ENCODE assay signal across 19 cellular contexts in genomic region chr9:116701940-116702642, GRCh38. TPM values are rescaled to one million over a fixed set of nuclear protein-coding genes. Genes with fewer than 3 reads are reported as not detected.
DNase-seq lines count a peak whose midpoint lies in the region; ATAC-seq and TF ChIP-seq lines count a peak whose summit lies in the region.
"Had no signal": no experiment of that assay in that cellular context is flagged by ENCODE, and none has a peak within 500 bp of the region (broad histone marks: within the 10 kb centered on the region; RNA-seq: fewer than 3 reads in every experiment).

No MANE protein-coding gene starts in this region.

- peaks cover 7% of the 10 kb centered on the region for H3K9me3 Mint-ChIP-seq in activated naive CD4-positive, alpha-beta T cell treated with anti-CD3 and anti-CD28 coated beads, Interleukin-2, amount 10 ng/mL, durations not matched to agents 7 days and 5 days
- H3K9me3 Mint-ChIP-seq in activated naive CD8-positive, alpha-beta T cell treated with anti-CD3 and anti-CD28 coated beads for 36 hours = peaks cover 17% of the 10 kb centered on the region
- H3K9me3 Mint-ChIP-seq in WTC11 = 0 out of 2 replicates have a peak, but pooled peaks cover 4% of the 10 kb centered on the region

- H3K4me3 ChIP-seq in gastrocnemius medialis = no peak overlapping the region
- H3K4me3 ChIP-seq: testis had no signal

- intact Hi-C loops in gastrocnemius medialis (cut with DNase I; ENCODE audit: low total_unique reads) = no loop called here

- H3K9me3 ChIP-seq in gastrocnemius medialis = no peaks in the 10 kb centered on the region
- H3K9me3 ChIP-seq: testis had no signal

- no peak for TF ChIP-seq POLR2A in gastrocnemius medialis (IDR thresholded peaks at IDR 0.05)

- CTCF ChIA-PET in activated naive CD4-positive, alpha-beta T cell treated with anti-CD3 and anti-CD28 coated beads, Interleukin-2, amount 10 ng/mL, durations not matched to agents 7 days and 5 days (lab: Charles Lee) = no interaction called here
- CTCF ChIA-PET in WTC11 (lab: Charles Lee) = no interaction called here

- peak overlapping the region; percentile 88 for H3K27ac Mint-ChIP-seq in activated naive CD4-positive, alpha-beta T cell treated with anti-CD3 and anti-CD28 coated beads, Interleukin-2, amount 10 ng/mL, durations not matched to agents 7 days and 5 days
- H3K27ac Mint-ChIP-seq in activated naive CD8-positive, alpha-beta T cell treated with anti-CD3 and anti-CD28 coated beads for 36 hours = peak overlapping the region; percentile 68
- no peak overlapping the region for H3K27ac Mint-ChIP-seq in WTC11

- no peaks in the 10 kb centered on the region for H3K27me3 Mint-ChIP-seq in activated naive CD4-positive, alpha-beta T cell treated with anti-CD3 and anti-CD28 coated beads, Interleukin-2, amount 10 ng/mL, durations not matched to agents 7 days and 5 days
- no peaks in the 10 kb centered on the region for H3K27me3 Mint-ChIP-seq in activated naive CD8-positive, alpha-beta T cell treated with anti-CD3 and anti-CD28 coated beads for 36 hours
- no peaks in the 10 kb centered on the region for H3K27me3 Mint-ChIP-seq in WTC11 (ENCODE audit: low read depth)
- H3K27me3 Mint-ChIP-seq: activated CD8-positive, alpha-beta T cell treated with anti-CD3 and anti-CD28 coated beads for 36 hours had no signal

- TF ChIP-seq CTCF in gastrocnemius medialis (IDR thresholded peaks at IDR 0.05 in 4 of 5, conservative IDR thresholded peaks at IDR 0.05 in 1 of 5) (no peak), WTC11 (IDR thresholded peaks at IDR 0.05) (no peak)

- peaks cover 0 to 28% of the 10 kb centered on the region in 2 donors for H3K36me3 ChIP-seq in gastrocnemius medialis

- in situ Hi-C loops in gastrocnemius medialis (cut with MboI; ENCODE audit: low sequenced_read_pairs in 4 of 4) = no loop called here

- H3K4me1 ChIP-seq in gastrocnemius medialis = peaks cover 33 to 38% of the 10 kb centered on the region in 2 donors
- H3K4me1 ChIP-seq: testis had no signal

- ATAC-seq in HG02884 (IDR thresholded peaks at IDR 0.05; ENCODE audit: unreplicated experiment) (peak; percentile 19), gastrocnemius medialis (no peak), WTC11 (no peak)
- ATAC-seq: left ventricle myocardium superior had no signal

- no peak for DNase-seq in activated naive CD4-positive, alpha-beta T cell treated with anti-CD3 and anti-CD28 coated beads, Interleukin-2, amount 10 ng/mL, durations not matched to agents 7 days and 5 days
- DNase-seq in activated naive CD4-positive, alpha-beta T cell (lab: John Stamatoyannopoulos, UW) = no peak
- DNase-seq in activated naive CD8-positive, alpha-beta T cell treated with anti-CD3 and anti-CD28 coated beads for 36 hours = no peak
- no peak for DNase-seq in gastrocnemius medialis
- DNase-seq in WTC11 (ENCODE audit: low spot score) = no peak
- DNase-seq in SHP77 (lab: John Stamatoyannopoulos, UW) = no peak
- DNase-seq in HuH-7.5 (ENCODE audit: low spot score) = no peak
- DNase-seq: activated CD8-positive, alpha-beta T cell treated with anti-CD3 and anti-CD28 coated beads for 36 hours; amygdala; central memory CD4-positive, alpha-beta T cell; glutamatergic neuron; Karpas-422; left ventricle myocardium superior; NCI-H2029 treated with DMSO at 0.1 percent for 48 hours; retina; SW 1271; testis had no signal

- H3K4me3 Mint-ChIP-seq in activated naive CD4-positive, alpha-beta T cell treated with anti-CD3 and anti-CD28 coated beads, Interleukin-2, amount 10 ng/mL, durations not matched to agents 7 days and 5 days = no peak overlapping the region
- H3K4me3 Mint-ChIP-seq in activated naive CD8-positive, alpha-beta T cell treated with anti-CD3 and anti-CD28 coated beads for 36 hours = no peak overlapping the region
- no peak overlapping the region for H3K4me3 Mint-ChIP-seq in WTC11
- H3K4me3 Mint-ChIP-seq: activated CD8-positive, alpha-beta T cell treated with anti-CD3 and anti-CD28 coated beads for 36 hours had no signal

- H3K27me3 ChIP-seq in gastrocnemius medialis = no peaks in the 10 kb centered on the region
- H3K27me3 ChIP-seq: testis had no signal

- POLR2A ChIA-PET in WTC11 (lab: Charles Lee) = no interaction called here

- peak overlapping the region; percentile 54 to 85 (median 78) for H3K27ac ChIP-seq in gastrocnemius medialis
- H3K27ac ChIP-seq: C4-2B, testis had no signal

- peaks cover 29% of the 10 kb centered on the region for H3K4me1 Mint-ChIP-seq in activated naive CD4-positive, alpha-beta T cell treated with anti-CD3 and anti-CD28 coated beads, Interleukin-2, amount 10 ng/mL, durations not matched to agents 7 days and 5 days
- H3K4me1 Mint-ChIP-seq in activated naive CD8-positive, alpha-beta T cell treated with anti-CD3 and anti-CD28 coated beads for 36 hours = peaks cover 20% of the 10 kb centered on the region
- peaks cover 9% of the 10 kb centered on the region for H3K4me1 Mint-ChIP-seq in WTC11

- peaks cover 55% of the 10 kb centered on the region for H3K36me3 Mint-ChIP-seq in activated naive CD4-positive, alpha-beta T cell treated with anti-CD3 and anti-CD28 coated beads, Interleukin-2, amount 10 ng/mL, durations not matched to agents 7 days and 5 days
- peaks cover 65% of the 10 kb centered on the region for H3K36me3 Mint-ChIP-seq in activated naive CD8-positive, alpha-beta T cell treated with anti-CD3 and anti-CD28 coated beads for 36 hours
- H3K36me3 Mint-ChIP-seq in WTC11 = peaks cover 29% of the 10 kb centered on the region

TF ChIP-seq in WTC11, 78 proteins besides CTCF, POLR2A, EP300 and RAD21:
- TF ChIP-seq GTF2I (CRISPR knock-in tag; conservative IDR thresholded peaks at IDR 0.05) (no peak), ARID4B (CRISPR knock-in tag; IDR thresholded peaks at IDR 0.05; ENCODE audit: borderline replicate concordance) (no peak)

RNA-seq across cellular contexts. Expression of gene TRIM32, which starts 15.0 kb away (rescaled TPM):
- total RNA-seq in activated naive CD8-positive, alpha-beta T cell treated with anti-CD3 and anti-CD28 coated beads for 36 hours = 10 to 100 TPM; 11.1 to 13.7 TPM
- total RNA-seq in gastrocnemius medialis = 10 to 100 TPM; 12.6 to 25.8 (median 24.3) TPM
- total RNA-seq in WTC11 (2021) = 17.5 to 21.0 TPM (median 20.1 TPM) in 3 replicates
